Comparison of ENCODE assay signal across 21 cellular contexts in genomic region chr6:148814082-148814790, GRCh38.
"Had no signal": no experiment of that assay in that cellular context is flagged by ENCODE, and none has a peak within 500 bp of the region (broad histone marks: within the 10 kb centered on the region; RNA-seq: fewer than 3 reads in every experiment).

No MANE protein-coding gene starts in this region.

- H3K4me2 ChIP-seq: neural progenitor cell had no signal

- H3K36me3 Mint-ChIP-seq: activated naive CD4-positive, alpha-beta T cell treated with anti-CD3 and anti-CD28 coated beads, Interleukin-2, amount 10 ng/mL, durations not matched to agents 7 days and 5 days had no signal

- H3K9ac ChIP-seq: neural progenitor cell had no signal

- ATAC-seq: gastroesophageal sphincter; naive thymus-derived CD4-positive, alpha-beta T cell; right lobe of liver; stimulated activated naive B cell treated with anti-CD40 and anti-IgM and Interleukin-4, amounts not matched to agents 10 μg/mL and 1 μg/mL and 100 μg/mL, for 72 hours; T-helper 17 cell had no signal

- H3K9me3 ChIP-seq: gastroesophageal sphincter, right lobe of liver, vagina had no signal

- DNase-seq: activated CD4-positive, alpha-beta memory T cell treated with anti-CD3 and anti-CD28 coated beads, Interleukin-2, amount 10 ng/mL, durations not matched to agents 7 days and 5 days; activated CD4-positive, alpha-beta T cell treated with anti-CD3 and anti-CD28 coated beads for 48 hours; activated effector memory CD4-positive, alpha-beta T cell treated with anti-CD3 and anti-CD28 coated beads, Interleukin-2, amount 50 U/mL, for 16 hours; activated naive CD4-positive, alpha-beta T cell treated with anti-CD3 and anti-CD28 coated beads, Interleukin-2, amount 10 ng/mL, durations not matched to agents 7 days and 5 days; cerebellar nuclear complex; head of caudate nucleus; naive thymus-derived CD4-positive, alpha-beta T cell; posterior cingulate gyrus; right lobe of liver; stimulated activated CD4-positive, alpha-beta T cell treated with anti-CD3 and anti-CD28 coated beads, Interleukin-2, amount 100 ng/mL, for 48 hours; stimulated activated CD8-positive, alpha-beta memory T cell treated with anti-CD3 and anti-CD28 coated beads, Interleukin-4, amount 100 ng/mL, for 48 hours; stimulated activated naive B cell treated with anti-CD40 and anti-IgM and Interleukin-4, amounts not matched to agents 10 μg/mL and 1 μg/mL and 100 μg/mL, for 72 hours; T-helper 17 cell; trophoblast cell had no signal

- H3K27ac Mint-ChIP-seq: activated CD4-positive, alpha-beta memory T cell treated with anti-CD3 and anti-CD28 coated beads, Interleukin-2, amount 10 ng/mL, durations not matched to agents 7 days and 5 days; activated naive CD4-positive, alpha-beta T cell treated with anti-CD3 and anti-CD28 coated beads, Interleukin-2, amount 10 ng/mL, durations not matched to agents 7 days and 5 days; memory B cell; naive thymus-derived CD4-positive, alpha-beta T cell; neural progenitor cell; stimulated activated naive B cell treated with anti-CD40 and anti-IgM and Interleukin-4, amounts not matched to agents 10 μg/mL and 1 μg/mL and 100 μg/mL, for 72 hours; T-helper 17 cell had no signal

- H3K27me3 ChIP-seq: gastroesophageal sphincter, neural progenitor cell, right lobe of liver, vagina had no signal

- H2AFZ ChIP-seq: neural progenitor cell had no signal

- H3K27ac ChIP-seq: coronary artery, gastroesophageal sphincter, neural progenitor cell, right lobe of liver, vagina had no signal

- H3K4me3 ChIP-seq: coronary artery, gastroesophageal sphincter, neural progenitor cell, right lobe of liver, vagina had no signal

- H3K27me3 Mint-ChIP-seq: activated CD4-positive, alpha-beta memory T cell treated with anti-CD3 and anti-CD28 coated beads, Interleukin-2, amount 10 ng/mL, durations not matched to agents 7 days and 5 days; activated naive CD4-positive, alpha-beta T cell treated with anti-CD3 and anti-CD28 coated beads, Interleukin-2, amount 10 ng/mL, durations not matched to agents 7 days and 5 days; memory B cell; stimulated activated naive B cell treated with anti-CD40 and anti-IgM and Interleukin-4, amounts not matched to agents 10 μg/mL and 1 μg/mL and 100 μg/mL, for 72 hours; T-helper 17 cell had no signal

- H3K4me1 Mint-ChIP-seq: activated naive CD4-positive, alpha-beta T cell treated with anti-CD3 and anti-CD28 coated beads, Interleukin-2, amount 10 ng/mL, durations not matched to agents 7 days and 5 days; naive thymus-derived CD4-positive, alpha-beta T cell had no signal

- FAIRE-seq: endometrium, islet of Langerhans had no signal

- H3K4me3 Mint-ChIP-seq: activated CD4-positive, alpha-beta memory T cell treated with anti-CD3 and anti-CD28 coated beads, Interleukin-2, amount 10 ng/mL, durations not matched to agents 7 days and 5 days; activated naive CD4-positive, alpha-beta T cell treated with anti-CD3 and anti-CD28 coated beads, Interleukin-2, amount 10 ng/mL, durations not matched to agents 7 days and 5 days; memory B cell; naive thymus-derived CD4-positive, alpha-beta T cell; neural progenitor cell; stimulated activated naive B cell treated with anti-CD40 and anti-IgM and Interleukin-4, amounts not matched to agents 10 μg/mL and 1 μg/mL and 100 μg/mL, for 72 hours; T-helper 17 cell had no signal

- H3K36me3 ChIP-seq: gastroesophageal sphincter, neural progenitor cell, right lobe of liver, vagina had no signal

- H3K4me1 ChIP-seq: gastroesophageal sphincter had no signal
